ENCODE assay signal across 15 cellular contexts in the genomic region with DNA sequence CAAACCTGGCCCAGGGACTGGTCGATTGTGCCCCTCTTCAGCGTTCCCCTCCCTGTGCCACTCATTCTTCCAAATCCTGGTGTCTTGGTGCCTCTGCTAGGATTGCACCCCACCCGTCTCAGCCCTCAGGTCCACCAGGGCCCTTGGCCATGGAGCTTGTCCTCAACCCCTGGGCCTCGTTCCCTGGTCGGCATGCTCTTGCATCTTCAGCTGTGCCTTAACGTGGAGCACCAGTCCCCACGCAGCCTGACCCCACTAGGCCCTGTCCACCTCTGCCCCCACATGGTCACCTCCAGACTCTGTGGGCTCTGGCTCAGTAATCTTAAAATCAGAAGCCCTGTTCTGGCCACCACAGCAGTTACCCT.
DNase-seq lines count a peak whose midpoint lies in the region; ATAC-seq, FAIRE-seq and TF ChIP-seq lines count a peak whose summit lies in the region.
"Had no signal": no experiment of that assay in that cellular context is flagged by ENCODE, and none has a peak within 500 bp of the region (broad histone marks: within the 10 kb centered on the region; RNA-seq: fewer than 3 reads in every experiment).

No MANE protein-coding gene starts in this region.

- H3K9me1 ChIP-seq in K562 (ENCODE audit: control insufficient read depth, insufficient read depth, low read length) = no peaks in the 10 kb centered on the region

- H4K8ac ChIP-seq in neuronal stem cell (ENCODE audit: low read depth, low read length) = no peak overlapping the region

- no peak for TF ChIP-seq CTCF in A549 (IDR thresholded peaks at IDR 0.05)
- no peak for TF ChIP-seq CTCF in KMS-11 (conservative IDR thresholded peaks at IDR 0.05; ENCODE audit: low read depth, low read length)
- no peak; a peak in 1 of 6 replicates for TF ChIP-seq CTCF in K562 (IDR thresholded peaks at IDR 0.05 in 2 of 3, conservative IDR thresholded peaks at IDR 0.05 in 1 of 3; ENCODE audit: insufficient read depth in 2 of 3, low read depth in 1 of 3, low read length in 3 of 3)

- H3K14ac ChIP-seq in neuronal stem cell (ENCODE audit: low read length) = no peak overlapping the region

- POLR2A ChIA-PET in A549 (lab: Yijun Ruan, JAX) = interaction anchor here (2.2 kb wide), 1 partner anchor 121 kb away, joined by 10 read pairs; a partner anchor contains a TSS
- POLR2A ChIA-PET in K562 (lab: Yijun Ruan, JAX) = interaction anchor here (1.3 to 2.5 kb wide), 2 partner anchors 22 to 121 kb away, joined by 4 to 13 read pairs; a partner anchor contains a TSS

- intact Hi-C loops in K562 (cut with micrococcal nuclease) = loop anchor here (1.0 to 10.0 kb wide), 3 partner anchors 91 to 363 kb away; a partner anchor contains a TSS

- H3K27me3 ChIP-seq in KMS-11 (ENCODE audit: insufficient read depth, low read depth) = no peaks in the 10 kb centered on the region
- no peaks in the 10 kb centered on the region; a peak in 1 of 5 replicates for H3K27me3 ChIP-seq in K562 (ENCODE audit: control insufficient read depth in 2 of 2, insufficient read depth in 2 of 2, low read length in 2 of 2)
- peaks cover 0 to 4% (median 0%) of the 10 kb centered on the region in 3 experiments for H3K27me3 ChIP-seq in neuronal stem cell (ENCODE audit: control insufficient read depth in 3 of 3, insufficient read depth in 3 of 3, low read depth in 1 of 3, low read length in 3 of 3)
- H3K27me3 ChIP-seq in small intestine (ENCODE audit: control insufficient read depth in 2 of 2, insufficient read depth in 2 of 2, low read length in 2 of 2) = no peaks in the 10 kb centered on the region
- H3K27me3 ChIP-seq: gastrocnemius medialis, neural progenitor cell, thyroid gland had no signal

- no peak for FAIRE-seq in A549 (lab: Jason Lieb, UNC)
- FAIRE-seq in K562 (lab: Jason Lieb, UNC) = no peak
- FAIRE-seq in small intestine (lab: Jason Lieb, UNC) = no peak
- FAIRE-seq: kidney had no signal

- H3K23ac ChIP-seq in neuronal stem cell (ENCODE audit: low read depth, low read length, poor library complexity) = no peak overlapping the region

- H2BK120ac ChIP-seq in neuronal stem cell (ENCODE audit: low read depth, low read length) = no peak overlapping the region

- TF ChIP-seq RAD21 in A549 (conservative IDR thresholded peaks at IDR 0.05 in 1 of 2, IDR thresholded peaks at IDR 0.05 in 1 of 2) (no peak), K562 (CRISPR knock-in tag; conservative IDR thresholded peaks at IDR 0.05 in 1 of 2, IDR thresholded peaks at IDR 0.05 in 1 of 2) (no peak)

- no peak overlapping the region for H2BK5ac ChIP-seq in neuronal stem cell (ENCODE audit: low read length)

- H3K18ac ChIP-seq in neuronal stem cell (ENCODE audit: low read length) = peak overlapping the region; percentile 40

- H4K20me1 ChIP-seq in KMS-11 (ENCODE audit: insufficient read depth) = no peaks in the 10 kb centered on the region
- no peaks in the 10 kb centered on the region for H4K20me1 ChIP-seq in K562 (replicated peaks; ENCODE audit: control insufficient read depth, insufficient read depth, low read length)

- BruUV-seq in K562 (replicated peaks; lab: Mats Ljungman, UMichigan) = no TSS peak

- H3K4ac ChIP-seq in neuronal stem cell (ENCODE audit: low read length) = no peak overlapping the region

- H3K9me3 ChIP-seq in A549 (no peaks in the 10 kb centered on the region), K562 (replicated peaks; ENCODE audit: control insufficient read depth, insufficient read depth, low read depth, low read length) (no peaks in the 10 kb centered on the region), neuronal stem cell (replicated peaks in 1 of 2; ENCODE audit: control insufficient read depth in 2 of 2, insufficient read depth in 1 of 2, low read depth in 1 of 2, low read length in 2 of 2) (no peaks in the 10 kb centered on the region), small intestine (ENCODE audit: control insufficient read depth, low read depth) (no peaks in the 10 kb centered on the region)
- H3K9me3 ChIP-seq: breast epithelium, gastrocnemius medialis, thyroid gland had no signal

- no peak overlapping the region for H3K27ac ChIP-seq in A549
- no peak overlapping the region for H3K27ac ChIP-seq in KMS-11
- no peak overlapping the region for H3K27ac ChIP-seq in K562 (ENCODE audit: extremely low read depth, low read depth, low read length)
- H3K27ac ChIP-seq in neuronal stem cell (replicated peaks; ENCODE audit: low read length) = no peak overlapping the region
- no peak overlapping the region for H3K27ac ChIP-seq in small intestine (ENCODE audit: low read depth in 1 of 2, low read length in 1 of 2)
- H3K27ac ChIP-seq: breast epithelium, gastrocnemius medialis, neural progenitor cell, thyroid gland had no signal

- H3K9ac ChIP-seq in KMS-11 (peak overlapping the region; percentile 9; the same call in 1 of the 2 replicates), K562 (ENCODE audit: insufficient read depth in 1 of 2, low read depth in 2 of 2, low read length in 2 of 2) (0 out of 4 replicates have a peak overlapping the region, but pooled peaks of 1 of the 2 experiments have one; percentile 2), neuronal stem cell (ENCODE audit: low read depth, low read length, poor library complexity) (no peak overlapping the region)
- H3K9ac ChIP-seq: neural progenitor cell had no signal

- H3K4me3 ChIP-seq in A549 = no peak overlapping the region
- no peak overlapping the region for H3K4me3 ChIP-seq in KMS-11 (IDR thresholded peaks at IDR 0.05; ENCODE audit: insufficient read depth, low read depth, low read length)
- no peak overlapping the region for H3K4me3 ChIP-seq in K562
- no peak overlapping the region for H3K4me3 ChIP-seq in neuronal stem cell (ENCODE audit: low read length in 2 of 2)
- H3K4me3 ChIP-seq in small intestine (ENCODE audit: low read depth in 1 of 2, low read length in 2 of 2) = no peak overlapping the region
- H3K4me3 ChIP-seq: breast epithelium, gastrocnemius medialis, neural progenitor cell, thyroid gland had no signal

- 69% methylated on average over 7 of the region's 7 CpGs for WGBS in A549 (ENCODE audit: missing lambda C conversion rate)
- WGBS in K562 (ENCODE audit: insufficient coverage, low coverage, missing lambda C conversion rate) = 45% methylated on average over 4 of the region's 7 CpGs
- WGBS in neuronal stem cell (ENCODE audit: extremely low coverage in 2 of 2, insufficient read length in 2 of 2, insufficient replicate concordance in 1 of 2), 2 donors = no CpG with 5 or more reads among the region's 7 CpGs
- WGBS in small intestine, 3 donors = 89 to 95% (median 93%) methylated on average over 6 to 7 of the region's 7 CpGs

- peak; percentile 35 to 47; a peak in 3 of 6 replicates for ATAC-seq in A549
- peak; percentile 42 for ATAC-seq in K562

- no peak overlapping the region for H2BK12ac ChIP-seq in neuronal stem cell (ENCODE audit: low read length)

- H3K79me2 ChIP-seq in KMS-11 (ENCODE audit: insufficient read depth, low read depth) (no peaks in the 10 kb centered on the region), K562 (ENCODE audit: control insufficient read depth, insufficient read depth, low read length) (no peaks in the 10 kb centered on the region)

- H3K79me1 ChIP-seq in neuronal stem cell (ENCODE audit: low read depth, low read length) = no peaks in the 10 kb centered on the region

- DNase-seq in A549 (ENCODE audit: low read depth in 1 of 2, low spot score in 1 of 2) (no peak), K562 (ENCODE audit: extremely low read depth in 1 of 4, low spot score in 3 of 4) (no peak), neuronal stem cell (ENCODE audit: low spot score) (no peak), small intestine (no peak), NCI-H187 (lab: John Stamatoyannopoulos, UW) (no peak), HT-29 (ENCODE audit: low spot score) (no peak), NCI-H526 (lab: John Stamatoyannopoulos, UW) (no peak)
- DNase-seq: kidney, NCI-H524 treated with DMSO at 0.1 percent for 48 hours, T1000 had no signal

- no peak overlapping the region for H2BK15ac ChIP-seq in neuronal stem cell (ENCODE audit: low read length)

- H3K4me2 ChIP-seq in A549 = no peak overlapping the region
- no peak overlapping the region for H3K4me2 ChIP-seq in KMS-11
- H3K4me2 ChIP-seq in K562 (ENCODE audit: insufficient read depth, low read length) = no peak overlapping the region
- H3K4me2 ChIP-seq in neuronal stem cell (ENCODE audit: insufficient read depth, low read length, poor library complexity, severe bottlenecking) = no peak overlapping the region
- H3K4me2 ChIP-seq: neural progenitor cell had no signal

- H3K4me1 ChIP-seq in A549 (no peaks in the 10 kb centered on the region), KMS-11 (ENCODE audit: low read depth, poor library complexity, severe bottlenecking) (peaks cover 29% of the 10 kb centered on the region), K562 (replicated peaks in 1 of 2; ENCODE audit: control insufficient read depth in 2 of 2, insufficient read depth in 2 of 2, low read length in 2 of 2) (no peaks in the 10 kb centered on the region; a peak in 1 of 5 replicates), neuronal stem cell (ENCODE audit: control insufficient read depth in 2 of 2, insufficient read depth in 1 of 2, low read depth in 1 of 2, low read length in 2 of 2) (no peaks in the 10 kb centered on the region), small intestine (ENCODE audit: control insufficient read depth in 2 of 2, insufficient read depth in 1 of 2, low read depth in 1 of 2, low read length in 1 of 2) (no peaks in the 10 kb centered on the region)
- H3K4me1 ChIP-seq: breast epithelium, gastrocnemius medialis, neural progenitor cell, thyroid gland had no signal

- TF ChIP-seq POLR2A in A549 (IDR thresholded peaks at IDR 0.05; ENCODE audit: low read length) (no peak), K562 (conservative IDR thresholded peaks at IDR 0.05) (no peak)

- TF ChIP-seq EP300 in A549 (IDR thresholded peaks at IDR 0.05) (no peak), K562 (IDR thresholded peaks at IDR 0.05; ENCODE audit: low read length) (no peak)

- H3K36me3 ChIP-seq in KMS-11 (ENCODE audit: insufficient read depth) = no peaks in the 10 kb centered on the region
- no peaks in the 10 kb centered on the region for H3K36me3 ChIP-seq in K562 (ENCODE audit: control insufficient read depth, insufficient read depth, low read length)
- no peaks in the 10 kb centered on the region for H3K36me3 ChIP-seq in neuronal stem cell (replicated peaks in 1 of 2; ENCODE audit: control insufficient read depth in 2 of 2, insufficient read depth in 2 of 2, low read length in 2 of 2)
- no peaks in the 10 kb centered on the region for H3K36me3 ChIP-seq in small intestine (ENCODE audit: control insufficient read depth in 2 of 2, insufficient read depth in 2 of 2, low read length in 2 of 2)
- H3K36me3 ChIP-seq: breast epithelium, gastrocnemius medialis, neural progenitor cell, thyroid gland had no signal

- H2AFZ ChIP-seq in KMS-11 (ENCODE audit: low read depth) = no peak overlapping the region
- H2AFZ ChIP-seq in K562 (ENCODE audit: low read depth, low read length) = no peak overlapping the region
- no peak overlapping the region for H2AFZ ChIP-seq in neuronal stem cell (ENCODE audit: low read length)
- H2AFZ ChIP-seq: neural progenitor cell had no signal

- CTCF ChIA-PET in A549 (lab: Yijun Ruan, JAX) (interaction anchor here (0.7 to 7.5 kb wide), 34 partner anchors 8 to 366 kb away, joined by 3 to 129 read pairs (median 6); a partner anchor contains a TSS), K562 (lab: Yijun Ruan, JAX; ENCODE audit: low intra/inter-chr PET ratio) (interaction anchor here (0.6 to 2.6 kb wide), 5 partner anchors 121 to 500 kb away, joined by 3 to 34 read pairs (median 3); a partner anchor contains a TSS)

- in situ Hi-C loops in K562 (cut with MboI) = loop anchor here (5.0 to 10.0 kb wide), 2 partner anchors 123 to 361 kb away; a partner anchor contains a TSS

- peak overlapping the region; percentile 50 for H2AK5ac ChIP-seq in neuronal stem cell (ENCODE audit: low read depth, low read length)

- H4K91ac ChIP-seq in neuronal stem cell (ENCODE audit: low read depth, low read length, poor library complexity) = no peak overlapping the region
